In genomic region chr11:102234779-102235439, GRCh38 we compare ENCODE assay signal across 22 cellular contexts.
DNase-seq lines count a peak whose midpoint lies in the region; ATAC-seq and TF ChIP-seq lines count a peak whose summit lies in the region.
"Had no signal": no experiment of that assay in that cellular context is flagged by ENCODE, and none has a peak within 500 bp of the region (broad histone marks: within the 10 kb centered on the region; RNA-seq: fewer than 3 reads in every experiment).

No MANE protein-coding gene starts in this region.

- H4K91ac ChIP-seq in mesenchymal stem cell (ENCODE audit: low read length), result no peak overlapping the region

- TF ChIP-seq POLR2A in vagina (IDR thresholded peaks at IDR 0.05), result no peak

- H2BK120ac ChIP-seq in mesenchymal stem cell (ENCODE audit: low read depth, low read length), result no peak overlapping the region

- H3K36me3 ChIP-seq in mesenchymal stem cell (ENCODE audit: control insufficient read depth in 1 of 2, insufficient read depth in 2 of 2, low read depth in 1 of 2, low read length in 2 of 2) (peaks cover 3 to 47% of the 10 kb centered on the region in 2 experiments), vagina (peaks cover 0 to 1% of the 10 kb centered on the region in 2 donors)
- H3K36me3 ChIP-seq: breast epithelium, WERI-Rb-1 had no signal

- no peak overlapping the region for H3K14ac ChIP-seq in mesenchymal stem cell (ENCODE audit: low read length in 2 of 2)

- no peak overlapping the region for H4K8ac ChIP-seq in mesenchymal stem cell (ENCODE audit: low read length)

- H3K9me3 ChIP-seq in mesenchymal stem cell (ENCODE audit: control insufficient read depth, low read length) (no peaks in the 10 kb centered on the region), vagina (no peaks in the 10 kb centered on the region)
- H3K9me3 ChIP-seq: breast epithelium had no signal

- no peak overlapping the region for H2BK12ac ChIP-seq in mesenchymal stem cell (ENCODE audit: low read length in 2 of 2)

- no peak overlapping the region for H2BK5ac ChIP-seq in mesenchymal stem cell (ENCODE audit: low read depth, low read length, poor library complexity, severe bottlenecking)

- H3K27ac ChIP-seq in mesenchymal stem cell (ENCODE audit: low read length, poor library complexity, severe bottlenecking) (peak overlapping the region; percentile 9), vagina (peak overlapping the region; percentile 13), substantia nigra (ENCODE audit: low read depth, low read length, poor library complexity, severe bottlenecking) (no peak overlapping the region)
- H3K27ac ChIP-seq: breast epithelium, parathyroid adenoma, SK-N-MC, WERI-Rb-1 had no signal

- peaks cover 3% of the 10 kb centered on the region for H3K79me1 ChIP-seq in mesenchymal stem cell (replicated peaks; ENCODE audit: low read length, poor library complexity, severe bottlenecking)

- H3K4ac ChIP-seq in mesenchymal stem cell (ENCODE audit: low read depth in 1 of 2, low read length in 2 of 2), result no peak overlapping the region

- no peak overlapping the region for H3K18ac ChIP-seq in mesenchymal stem cell (ENCODE audit: low read depth in 1 of 2, low read length in 2 of 2)

- H3K9ac ChIP-seq in mesenchymal stem cell (ENCODE audit: low read length), result no peak overlapping the region
- H3K9ac ChIP-seq: parathyroid adenoma had no signal

- peak; percentile 15 for DNase-seq in M059J (ENCODE audit: low read depth)
- DNase-seq in astrocyte of the hippocampus (ENCODE audit: low read depth, low spot score), result peak; percentile 64
- no peak for DNase-seq in mesenchymal stem cell
- no peak for DNase-seq in vagina (ENCODE audit: extremely low spot score in 2 of 2)
- no peak for DNase-seq in activated CD4-positive, alpha-beta T cell treated with anti-CD3 and anti-CD28 coated beads for 1 hour
- no peak for DNase-seq in substantia nigra (lab: John Stamatoyannopoulos, UW)
- DNase-seq: cortex of kidney, DMS79 treated with DMSO at 0.1 percent for 48 hours, head of caudate nucleus, left colon, MM.1S, NCI-H146, NCI-H524, RPMI8226, T-helper 17 cell, WERI-Rb-1 had no signal

- H3K27me3 ChIP-seq in mesenchymal stem cell (ENCODE audit: control insufficient read depth in 1 of 2, insufficient read depth in 1 of 2, low read length in 2 of 2) (no peaks in the 10 kb centered on the region), vagina (no peaks in the 10 kb centered on the region)
- H3K27me3 ChIP-seq: breast epithelium had no signal

- intact Hi-C loops in vagina (cut with DNase I), result no loop called here

- TF ChIP-seq CTCF in vagina (IDR thresholded peaks at IDR 0.05), result no peak

- no peak overlapping the region for H2AK5ac ChIP-seq in mesenchymal stem cell (ENCODE audit: low read length, severe bottlenecking)

- peaks cover 6% of the 10 kb centered on the region for H3K4me1 ChIP-seq in mesenchymal stem cell (ENCODE audit: control insufficient read depth, insufficient read depth, low read depth, low read length)
- H3K4me1 ChIP-seq in vagina, result peaks cover 21% of the 10 kb centered on the region

- H3K4me2 ChIP-seq in mesenchymal stem cell (ENCODE audit: low read length, poor library complexity, severe bottlenecking), result no peak overlapping the region

- no peak overlapping the region for H2AFZ ChIP-seq in mesenchymal stem cell (ENCODE audit: low read depth, low read length)
- H2AFZ ChIP-seq: parathyroid adenoma had no signal

- WGBS in mesenchymal stem cell, result 42% methylated on average over 6 of the region's 7 CpGs

- no peak for ATAC-seq in GM18511 (IDR thresholded peaks at IDR 0.05; ENCODE audit: unreplicated experiment)
- ATAC-seq: K562; left colon; natural killer cell treated with Interleukin-12 subunit alpha and Interleukin-12 subunit beta and Interleukin-15 and Interleukin-18, amount 100 ng/mL, for 72 hours; T-helper 17 cell had no signal

- H2BK15ac ChIP-seq in mesenchymal stem cell (ENCODE audit: low read depth, poor library complexity, severe bottlenecking), result no peak overlapping the region

- H3K4me3 ChIP-seq in mesenchymal stem cell (ENCODE audit: insufficient read depth in 1 of 2, low read depth in 1 of 2, low read length in 2 of 2), result no peak overlapping the region
- H3K4me3 ChIP-seq in vagina, result no peak overlapping the region
- H3K4me3 ChIP-seq: breast epithelium, K562, SK-N-MC had no signal

- H3K23ac ChIP-seq in mesenchymal stem cell (ENCODE audit: low read length in 2 of 2), result no peak overlapping the region

Comparison
In these comparisons a context has a peak if more than half of its experiments do, and no peak if none do; other contexts are left out.
1. DNase-seq: peak in M059J (single experiment) and astrocyte of the hippocampus (single experiment); none in mesenchymal stem cell (single experiment), vagina (0 of 2), activated CD4-positive, alpha-beta T cell treated with anti-CD3 and anti-CD28 coated beads for 1 hour (single experiment) and substantia nigra (0 of 49).